8 cellular contexts compared by ENCODE assay signal in genomic region chr21:39313457-39314154, GRCh38. TPM values are rescaled to one million over a fixed set of nuclear protein-coding genes. Genes with fewer than 3 reads are reported as not detected.
DNase-seq lines count a peak whose midpoint lies in the region; ATAC-seq and TF ChIP-seq lines count a peak whose summit lies in the region.

Gene BRWD1 (minus strand): TSS chr21:39313632. CDS start chr21:39313491, 141 bp downstream.

- no peaks in the 10 kb centered on the region for H3K9me3 ChIP-seq in suprapubic skin

- no peaks in the 10 kb centered on the region for H3K27me3 ChIP-seq in suprapubic skin

- peaks cover 13% of the 10 kb centered on the region for H3K36me3 ChIP-seq in suprapubic skin

- no peak for TF ChIP-seq EP300 in suprapubic skin (IDR thresholded peaks at IDR 0.05)

- DNase-seq in Daoy (ENCODE audit: low read depth) (peak; percentile 89), LNCaP clone FGC (ENCODE audit: low read depth) (peak; percentile 45), SK-MEL-5 (ENCODE audit: low read depth, low spot score) (peak; percentile 69), germinal center (ENCODE audit: low spot score) (peak; percentile 82), nucleus accumbens (lab: John Stamatoyannopoulos, UW) (peak in 54 of 56 donors; percentile 16 to 95 (median 76)), suprapubic skin (ENCODE audit: low spot score in 2 of 2) (peak; percentile 86 to 87)
- peak; percentile 81 for DNase-seq in activated naive CD4-positive, alpha-beta T cell treated with Interleukin-2 at 50 U/mL for 16 hours

- TF ChIP-seq CTCF in LNCaP clone FGC (IDR thresholded peaks at IDR 0.05; ENCODE audit: control insufficient read depth, extremely low read depth, insufficient read depth) (peak; percentile 33), suprapubic skin (IDR thresholded peaks at IDR 0.05) (peak in 1 of 2 donors; percentile 27)

- peaks cover 24% of the 10 kb centered on the region for H3K4me1 ChIP-seq in suprapubic skin

- TF ChIP-seq POLR2A in suprapubic skin (IDR thresholded peaks at IDR 0.05), result peak in 1 of 2 donors; percentile 64

- in situ Hi-C loops in SK-MEL-5 (cut with HindIII; ENCODE audit: low pct_unique_long_range_greater_than_20kb, low sequenced_read_pairs), result no loop called here

- WGBS in suprapubic skin, result 4% methylated on average over 16 of the region's 101 CpGs

- H3K4me3 ChIP-seq in LNCaP clone FGC (ENCODE audit: low read depth, low read length) (peak within 1 kb of the TSS; percentile 54), suprapubic skin (peak within 1 kb of the TSS; percentile 66)

- peak; percentile 39 for ATAC-seq in GM21786 (IDR thresholded peaks at IDR 0.05; ENCODE audit: unreplicated experiment)

- H3K27ac ChIP-seq in suprapubic skin, result peak within 1 kb of the TSS; percentile 89

RNA-seq across cellular contexts. Expression of gene BRWD1, which starts in this region (rescaled TPM):
- total RNA-seq in Daoy (2014; rRNA removed; shearing (Covaris generic)), result 27.9 and 30.1 TPM in 2 replicates
- 25.8 and 29.5 TPM in 2 replicates for total RNA-seq in SK-MEL-5 (2014; rRNA removed; shearing (Covaris generic))
- polyA plus RNA-seq in SK-MEL-5 (2015; cell fraction: cytosol; rRNA removed), result 7.8 and 10.2 TPM in 2 replicates
- polyA plus RNA-seq in SK-MEL-5 (2015; cell fraction: nucleus; rRNA removed), result 28.6 and 31.6 TPM in 2 replicates
- 100 to 1,000 TPM in 1 of 4 donors, 10 to 100 TPM in 3; 45.7 to 143 (median 63.1) TPM for total RNA-seq in suprapubic skin

Comparison
In these comparisons a context has a peak if more than half of its experiments do, and no peak if none do; other contexts are left out.
1. Peak in every context shown above with its lines: DNase-seq, ATAC-seq, H3K4me3 ChIP-seq and H3K27ac ChIP-seq.